11 cellular contexts compared by ENCODE assay signal in genomic region chr3:159185443-159186050, GRCh38.
A peak's percentile ranks its signal among the peaks of the same experiment; 100 is the strongest.
DNase-seq lines count a peak whose midpoint lies in the region; ATAC-seq and TF ChIP-seq lines count a peak whose summit lies in the region.
"Had no signal": no experiment of that assay in that cellular context is flagged by ENCODE, and none has a peak within 500 bp of the region (broad histone marks: within the 10 kb centered on the region; RNA-seq: fewer than 3 reads in every experiment).

No MANE protein-coding gene starts in this region.

- peak overlapping the region in 1 of 11 experiments; percentile 22; a peak in 1 of 22 replicates for H3K9ac ChIP-seq in BLaER1 treated with 17β-estradiol and CSF1 and Interleukin-3, amounts not matched to agents 10 nM and 100 nM
- no peak overlapping the region; the same call in 1 of the 2 replicates for H3K9ac ChIP-seq in MM.1S (ENCODE audit: low read length)

- DNase-seq in MM.1S (peak; percentile 43), breast epithelium (ENCODE audit: low spot score in 2 of 2) (no peak), COR-L47 (lab: John Stamatoyannopoulos, UW) (no peak), KBM-7 (no peak)
- DNase-seq in stimulated activated naive CD8-positive, alpha-beta T cell treated with anti-CD3 and anti-CD28 coated beads, Interleukin-15, amount 100 ng/mL, for 72 hours = no peak
- DNase-seq: activated CD4-positive, alpha-beta memory T cell treated with anti-CD3 and anti-CD28 coated beads for 36 hours; esophagus squamous epithelium; left colon had no signal

- H3K9me3 Mint-ChIP-seq in stimulated activated naive CD8-positive, alpha-beta T cell treated with anti-CD3 and anti-CD28 coated beads, Interleukin-15, amount 100 ng/mL, for 72 hours = peaks cover 5 to 8% of the 10 kb centered on the region in 2 donors
- H3K9me3 Mint-ChIP-seq: activated CD4-positive, alpha-beta memory T cell treated with anti-CD3 and anti-CD28 coated beads for 36 hours had no signal

- peaks cover 8% of the 10 kb centered on the region for H3K27me3 Mint-ChIP-seq in stimulated activated naive CD8-positive, alpha-beta T cell treated with anti-CD3 and anti-CD28 coated beads, Interleukin-15, amount 100 ng/mL, for 72 hours
- H3K27me3 Mint-ChIP-seq: activated CD4-positive, alpha-beta memory T cell treated with anti-CD3 and anti-CD28 coated beads for 36 hours had no signal

- H3K36me3 ChIP-seq in BLaER1 treated with 17β-estradiol and CSF1 and Interleukin-3, amounts not matched to agents 10 nM and 100 nM = no peaks in the 10 kb centered on the region
- H3K36me3 ChIP-seq in MM.1S (replicated peaks; ENCODE audit: insufficient read depth, low read length) = no peaks in the 10 kb centered on the region
- no peaks in the 10 kb centered on the region for H3K36me3 ChIP-seq in breast epithelium
- H3K36me3 ChIP-seq: esophagus squamous epithelium had no signal

- H3K4me3 Mint-ChIP-seq in stimulated activated naive CD8-positive, alpha-beta T cell treated with anti-CD3 and anti-CD28 coated beads, Interleukin-15, amount 100 ng/mL, for 72 hours = no peak overlapping the region
- H3K4me3 Mint-ChIP-seq: activated CD4-positive, alpha-beta memory T cell treated with anti-CD3 and anti-CD28 coated beads for 36 hours had no signal

- intact Hi-C loops in breast epithelium (cut with DNase I; ENCODE audit: low total_unique reads) = loop anchor here (1.0 kb wide), 1 partner anchor 8 kb away; no protein-coding TSS in a partner anchor

- H3K9me2 ChIP-seq in MM.1S (replicated peaks; ENCODE audit: insufficient read depth, low read length) = no peaks in the 10 kb centered on the region

- no peaks in the 10 kb centered on the region for H3K27me3 ChIP-seq in BLaER1 treated with 17β-estradiol and CSF1 and Interleukin-3, amounts not matched to agents 10 nM and 100 nM
- H3K27me3 ChIP-seq in MM.1S (replicated peaks; ENCODE audit: insufficient read depth, low read length) = no peaks in the 10 kb centered on the region
- H3K27me3 ChIP-seq in breast epithelium = no peaks in the 10 kb centered on the region
- H3K27me3 ChIP-seq: esophagus squamous epithelium had no signal

- in situ Hi-C loops in KBM-7 (cut with MboI; ENCODE audit: low pct_unique_long_range_greater_than_20kb, low sequenced_read_pairs) = no loop called here

- H3K79me2 ChIP-seq in MM.1S (ENCODE audit: low read length) = no peaks in the 10 kb centered on the region

- H3K27ac ChIP-seq in BLaER1 treated with 17β-estradiol and CSF1 and Interleukin-3, amounts not matched to agents 10 nM and 100 nM = peak overlapping the region in 5 of 11 experiments; percentile 17 to 69 (median 37); a peak in 6 of 22 replicates
- peak overlapping the region; percentile 80 for H3K27ac ChIP-seq in MM.1S (ENCODE audit: low read length)
- H3K27ac ChIP-seq in breast epithelium = no peak overlapping the region
- H3K27ac ChIP-seq: esophagus squamous epithelium had no signal

- no peak for TF ChIP-seq POLR2A in breast epithelium (IDR thresholded peaks at IDR 0.05)

- no peak overlapping the region for H3K27ac Mint-ChIP-seq in stimulated activated naive CD8-positive, alpha-beta T cell treated with anti-CD3 and anti-CD28 coated beads, Interleukin-15, amount 100 ng/mL, for 72 hours
- H3K27ac Mint-ChIP-seq: activated CD4-positive, alpha-beta memory T cell treated with anti-CD3 and anti-CD28 coated beads for 36 hours had no signal

- ATAC-seq in GM19372 (IDR thresholded peaks at IDR 0.05; ENCODE audit: low read depth, unreplicated experiment) = peak; percentile 67
- ATAC-seq in HG02884 (IDR thresholded peaks at IDR 0.05; ENCODE audit: unreplicated experiment) = peak; percentile 68
- no peak for ATAC-seq in stimulated activated naive CD8-positive, alpha-beta T cell treated with anti-CD3 and anti-CD28 coated beads, Interleukin-15, amount 100 ng/mL, for 72 hours
- ATAC-seq: left colon had no signal

- H3K9me3 ChIP-seq in BLaER1 treated with 17β-estradiol and CSF1 and Interleukin-3, amounts not matched to agents 10 nM and 100 nM (replicated peaks in 1 of 11) = 0 out of 22 replicates have a peak, but pooled peaks cover 0 to 7% (median 0%) of the 10 kb centered on the region in 11 experiments
- H3K9me3 ChIP-seq in MM.1S (replicated peaks; ENCODE audit: insufficient read depth, low read length) (no peaks in the 10 kb centered on the region), breast epithelium (no peaks in the 10 kb centered on the region)
- H3K9me3 ChIP-seq: esophagus squamous epithelium had no signal

- H4K20me1 ChIP-seq in BLaER1 treated with 17β-estradiol and CSF1 and Interleukin-3, amounts not matched to agents 10 nM and 100 nM = no peaks in the 10 kb centered on the region
- no peaks in the 10 kb centered on the region for H4K20me1 ChIP-seq in MM.1S (ENCODE audit: insufficient read depth, low read length)

- H3F3A ChIP-seq in MM.1S (ENCODE audit: insufficient read depth, low read length) = peaks cover 32% of the 10 kb centered on the region

- H3K4me1 ChIP-seq in BLaER1 treated with 17β-estradiol and CSF1 and Interleukin-3, amounts not matched to agents 10 nM and 100 nM = peaks cover 7 to 63% (median 16%) of the 10 kb centered on the region in 10 experiments; a peak in 16 of 20 replicates
- H3K4me1 ChIP-seq in MM.1S (ENCODE audit: low read length) (peaks cover 37% of the 10 kb centered on the region), breast epithelium (no peaks in the 10 kb centered on the region)

- no peaks in the 10 kb centered on the region for H3K4me1 Mint-ChIP-seq in stimulated activated naive CD8-positive, alpha-beta T cell treated with anti-CD3 and anti-CD28 coated beads, Interleukin-15, amount 100 ng/mL, for 72 hours

- no peak for TF ChIP-seq CTCF in MM.1S (IDR thresholded peaks at IDR 0.05; ENCODE audit: low read length)
- no peak for TF ChIP-seq CTCF in breast epithelium (IDR thresholded peaks at IDR 0.05)

- H3K4me2 ChIP-seq in BLaER1 treated with 17β-estradiol and CSF1 and Interleukin-3, amounts not matched to agents 10 nM and 100 nM = peak overlapping the region in 7 of 11 experiments; percentile 21 to 85 (median 50); a peak in 14 of 22 replicates
- H3K4me2 ChIP-seq in MM.1S (ENCODE audit: low read depth, low read length) = peak overlapping the region; percentile 27

- no peak overlapping the region for H3K4me3 ChIP-seq in BLaER1 treated with 17β-estradiol and CSF1 and Interleukin-3, amounts not matched to agents 10 nM and 100 nM
- H3K4me3 ChIP-seq in MM.1S (ENCODE audit: low read length) (no peak overlapping the region), breast epithelium (no peak overlapping the region)
- H3K4me3 ChIP-seq: esophagus squamous epithelium had no signal

- peak overlapping the region; percentile 31 for H2AFZ ChIP-seq in MM.1S (ENCODE audit: low read length)
